Comparison of ENCODE assay signal across 17 cellular contexts in the genomic region with DNA sequence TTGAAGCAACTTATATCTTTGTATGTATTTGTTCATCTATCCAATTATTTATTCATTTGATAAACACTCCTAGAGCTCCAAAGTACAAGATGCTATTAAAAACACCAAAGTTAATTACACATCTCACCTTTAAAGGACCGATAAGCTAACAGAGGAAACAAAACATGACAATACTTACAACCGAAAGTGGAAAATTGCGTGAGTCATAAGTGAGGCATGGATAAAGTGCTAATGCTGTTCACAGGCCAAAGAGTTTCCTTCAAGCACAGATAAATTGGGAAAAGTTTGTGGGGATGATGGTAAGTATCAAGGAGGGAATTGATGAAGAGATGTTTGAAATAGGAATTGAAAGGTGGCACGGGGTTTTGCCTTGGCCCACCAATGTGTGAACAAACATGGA.
DNase-seq lines count a peak whose midpoint lies in the region; ATAC-seq lines count a peak whose summit lies in the region.
"Had no signal": no experiment of that assay in that cellular context is flagged by ENCODE, and none has a peak within 500 bp of the region (broad histone marks: within the 10 kb centered on the region; RNA-seq: fewer than 3 reads in every experiment).

No MANE protein-coding gene starts in this region.

- H3K27me3 ChIP-seq in ACC112 (ENCODE audit: insufficient read depth, low read length): no peaks in the 10 kb centered on the region
- H3K27me3 ChIP-seq: SJSA1, tibial artery had no signal

- DNase-seq in LoVo (ENCODE audit: low spot score) (peak; percentile 44), dermis blood vessel endothelial cell (peak; percentile 81), left colon (no peak), sciatic nerve (ENCODE audit: low spot score) (no peak), putamen (ENCODE audit: low spot score) (no peak), cerebellum (ENCODE audit: low spot score) (no peak)
- no peak for DNase-seq in activated CD4-positive, alpha-beta T cell treated with anti-CD3 and anti-CD28 coated beads, Interleukin-2, amount 50 U/mL, for 48 hours
- DNase-seq: activated CD4-positive, alpha-beta T cell treated with anti-CD3 and anti-CD28 coated beads for 4 hours; effector memory CD4-positive, alpha-beta T cell; NCI-H187; nucleus accumbens; T-helper 9 cell; tibial artery had no signal

- H3K36me3 ChIP-seq in ACC112 (ENCODE audit: insufficient read depth, low read length): peaks cover 4% of the 10 kb centered on the region; the same call in 1 of the 2 replicates
- H3K36me3 ChIP-seq: SJSA1, tibial artery had no signal

- ATAC-seq in left colon (peak; percentile 50), sciatic nerve (no peak)
- ATAC-seq: stimulated activated effector memory CD8-positive, alpha-beta T cell treated with anti-CD3 and anti-CD28 coated beads, Interleukin-12 subunit alpha, Interleukin-12 subunit beta, amount 100 ng/mL, for 72 hours had no signal

- intact Hi-C loops in left colon (cut with DNase I, micrococcal nuclease): no loop called here
- intact Hi-C loops in sciatic nerve (cut with DNase I): no loop called here

- no peak overlapping the region for H2AFZ ChIP-seq in ACC112 (ENCODE audit: low read length, unreplicated experiment)

- H3K79me2 ChIP-seq in ACC112 (ENCODE audit: control insufficient read depth, insufficient read depth, low read length, unreplicated experiment): no peaks in the 10 kb centered on the region

- no peak overlapping the region for H3K27ac ChIP-seq in ACC112 (ENCODE audit: low read depth, low read length)
- H3K27ac ChIP-seq: SJSA1, tibial artery had no signal

- no peaks in the 10 kb centered on the region for H3K4me1 ChIP-seq in ACC112 (ENCODE audit: control insufficient read depth, insufficient read depth, low read length, unreplicated experiment)
- H3K4me1 ChIP-seq: SJSA1, tibial artery had no signal

- 0 out of 2 replicates have a peak overlapping the region, but pooled peaks have one; percentile 19 for H3K4me3 ChIP-seq in ACC112 (ENCODE audit: low read depth, low read length)
- H3K4me3 ChIP-seq: SJSA1, smooth muscle cell, tibial artery had no signal

Comparison
In these comparisons a context has a peak if more than half of its experiments do, and no peak if none do; other contexts are left out.
1. DNase-seq: peak in LoVo (single experiment) and dermis blood vessel endothelial cell (single experiment); none in left colon (0 of 2), sciatic nerve (single experiment), putamen (single experiment), activated CD4-positive, alpha-beta T cell treated with anti-CD3 and anti-CD28 coated beads, Interleukin-2, amount 50 U/mL, for 48 hours (0 of 2) and cerebellum (single experiment).